8 cellular contexts compared by ENCODE assay signal in the genomic region with DNA sequence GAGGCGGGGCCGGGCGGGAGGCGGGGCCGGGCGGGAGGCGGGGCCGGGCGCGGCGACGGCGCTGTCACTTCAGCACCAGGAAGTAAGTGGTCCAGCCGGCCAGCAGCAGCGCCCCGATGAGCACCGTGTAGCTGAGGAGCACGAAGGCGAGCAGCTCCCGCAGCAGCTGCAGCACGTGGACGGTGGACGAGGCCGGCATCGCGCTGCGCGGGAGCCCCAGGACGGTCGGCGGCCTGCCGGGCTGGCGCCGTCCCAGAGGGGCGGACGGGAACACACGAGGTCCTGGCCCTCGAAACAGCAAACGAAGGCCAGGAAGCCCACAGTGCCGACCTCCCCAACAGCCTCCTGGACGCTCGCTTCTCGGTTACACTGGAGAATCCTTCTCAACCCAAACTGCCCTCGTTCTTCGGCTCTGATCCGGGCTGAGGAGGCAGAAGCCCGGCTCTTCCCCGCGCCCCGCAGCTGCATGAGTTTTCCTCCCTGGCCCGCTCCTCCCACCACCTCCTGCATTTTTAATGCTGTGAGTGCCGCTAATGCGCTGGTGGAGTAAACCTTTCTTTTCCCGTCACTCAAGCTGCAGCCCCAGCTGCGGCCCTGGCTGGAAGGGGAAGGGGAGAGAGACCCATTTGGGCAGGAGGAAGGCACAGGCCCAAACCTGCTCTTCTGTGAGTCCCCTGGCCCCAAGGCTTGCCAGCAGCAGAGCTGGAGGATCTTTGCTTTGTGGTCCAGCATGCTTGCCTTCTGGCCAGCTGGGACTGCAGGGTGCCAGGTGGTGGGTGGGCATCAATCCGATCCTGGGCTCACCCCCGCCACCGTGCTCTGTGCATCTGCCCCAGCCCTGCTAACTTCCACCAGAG. TPM values are rescaled to one million over a fixed set of nuclear protein-coding genes. Genes with fewer than 3 reads are reported as not detected.
DNase-seq lines count a peak whose midpoint lies in the region; ATAC-seq, FAIRE-seq and TF ChIP-seq lines count a peak whose summit lies in the region.

No MANE protein-coding gene starts in this region.

- H3K4me2 ChIP-seq in HepG2 (ENCODE audit: low read depth, low read length), result peak overlapping the region; percentile 70

- peak overlapping the region; percentile 43 for H3K27ac Mint-ChIP-seq in activated CD8-positive, alpha-beta T cell treated with anti-CD3 and anti-CD28 coated beads for 36 hours

- peaks cover 35% of the 10 kb centered on the region for H3K4me1 Mint-ChIP-seq in activated CD8-positive, alpha-beta T cell treated with anti-CD3 and anti-CD28 coated beads for 36 hours (ENCODE audit: low read depth)

- H2AFZ ChIP-seq in HepG2 (ENCODE audit: low read length), result no peak overlapping the region

- peak overlapping the region; percentile 87 for H3K4me3 Mint-ChIP-seq in activated CD8-positive, alpha-beta T cell treated with anti-CD3 and anti-CD28 coated beads for 36 hours

- CTCF ChIA-PET in activated CD8-positive, alpha-beta T cell treated with anti-CD3 and anti-CD28 coated beads for 36 hours (lab: Charles Lee), result interaction anchor here (1.0 to 4.4 kb wide), 6 partner anchors 12 to 172 kb away, joined by 3 to 21 read pairs (median 6); no protein-coding TSS in a partner anchor
- CTCF ChIA-PET in HepG2 (lab: Yijun Ruan, JAX; ENCODE audit: low intra/inter-chr PET ratio, low total read pairs), result no interaction called here

- H3K79me2 ChIP-seq in HepG2 (ENCODE audit: insufficient read depth, low read length), result peaks cover 27% of the 10 kb centered on the region

- BruUV-seq in HepG2 (replicated peaks; lab: Mats Ljungman, UMichigan), result no TSS peak

- H3K4me3 ChIP-seq in right atrium auricular region (peak overlapping the region; percentile 25 to 52), HepG2 (replicated peaks in 1 of 3; ENCODE audit: insufficient read depth in 1 of 3, low read depth in 2 of 3, low read length in 3 of 3) (peak overlapping the region in 2 of 3 experiments; percentile 40 to 64; a peak in 4 of 6 replicates), urinary bladder (ENCODE audit: low read depth, low read length) (peak overlapping the region; percentile 11)

- H3K27me3 ChIP-seq in right atrium auricular region (no peaks in the 10 kb centered on the region), HepG2 (ENCODE audit: control insufficient read depth in 1 of 2, insufficient read depth in 2 of 2, low read length in 2 of 2) (no peaks in the 10 kb centered on the region; a peak in 1 of 5 replicates)

- peaks cover 15% of the 10 kb centered on the region; the same call in 1 of the 2 replicates for H4K20me1 ChIP-seq in HepG2 (ENCODE audit: insufficient read depth, low read length)

- H3K36me3 ChIP-seq in right atrium auricular region (peaks cover 21% of the 10 kb centered on the region), HepG2 (replicated peaks in 1 of 2; ENCODE audit: control insufficient read depth in 1 of 2, insufficient read depth in 2 of 2, low read length in 2 of 2) (peaks cover 3 to 29% of the 10 kb centered on the region in 2 experiments; a peak in 4 of 5 replicates), urinary bladder (ENCODE audit: insufficient read depth) (no peaks in the 10 kb centered on the region)

- peak; percentile 54 for TF ChIP-seq RAD21 in HepG2 (CRISPR knock-in tag; IDR thresholded peaks at IDR 0.05)

- no peak for ATAC-seq in left ventricle myocardium superior
- ATAC-seq in activated CD8-positive, alpha-beta T cell treated with anti-CD3 and anti-CD28 coated beads for 36 hours, result no peak
- peak; percentile 79 for ATAC-seq in HepG2
- no peak for ATAC-seq in GM18520 (IDR thresholded peaks at IDR 0.05; ENCODE audit: unreplicated experiment)

- TF ChIP-seq POLR2A in HepG2 (IDR thresholded peaks at IDR 0.05; ENCODE audit: insufficient read depth in 1 of 2, low read depth in 2 of 2, low read length in 2 of 2), result no peak

- H3K27ac ChIP-seq in right atrium auricular region (peak overlapping the region; percentile 17 to 26), HepG2 (ENCODE audit: extremely low read length, insufficient read depth, low read length) (peak overlapping the region; percentile 4), urinary bladder (ENCODE audit: low read depth) (no peak overlapping the region)

- POLR2A ChIA-PET in activated CD8-positive, alpha-beta T cell treated with anti-CD3 and anti-CD28 coated beads for 36 hours (lab: Charles Lee), result interaction anchor here (0.7 to 3.5 kb wide), 7 partner anchors 10 to 301 kb away, joined by 3 to 17 read pairs (median 4); partner anchors contain the start of genes KNTC1 and RSRC2
- POLR2A ChIA-PET in HepG2 (lab: Yijun Ruan, JAX), result interaction anchor here (0.6 to 1.5 kb wide), 15 partner anchors 14 to 874 kb away, joined by 3 to 8 read pairs (median 4); partner anchors contain the start of genes B3GNT4, KNTC1, RSRC2 and VPS33A

- no peaks in the 10 kb centered on the region for H3K9me3 ChIP-seq in right atrium auricular region
- H3K9me3 ChIP-seq in HepG2 (ENCODE audit: low read length), result no peaks in the 10 kb centered on the region

- intact Hi-C loops in left ventricle myocardium superior (cut with micrococcal nuclease), result no loop called here
- intact Hi-C loops in activated CD8-positive, alpha-beta T cell treated with anti-CD3 and anti-CD28 coated beads for 36 hours (cut with micrococcal nuclease), result no loop called here
- intact Hi-C loops in HepG2 (cut with micrococcal nuclease; ENCODE audit: unreplicated experiment), result no loop called here

- no peaks in the 10 kb centered on the region for H3K27me3 Mint-ChIP-seq in activated CD8-positive, alpha-beta T cell treated with anti-CD3 and anti-CD28 coated beads for 36 hours

- peaks cover 23% of the 10 kb centered on the region for H3K36me3 Mint-ChIP-seq in activated CD8-positive, alpha-beta T cell treated with anti-CD3 and anti-CD28 coated beads for 36 hours (ENCODE audit: low read depth)

- DNase-seq in right atrium auricular region (ENCODE audit: low spot score), result no peak
- no peak for DNase-seq in left ventricle myocardium superior
- no peak for DNase-seq in activated CD8-positive, alpha-beta T cell treated with anti-CD3 and anti-CD28 coated beads for 36 hours
- no peak for DNase-seq in HepG2 (ENCODE audit: low spot score)
- DNase-seq in 8988T, result no peak
- no peak for DNase-seq in NOMO-1 treated with dmso at 0.1 percent for 144 hours (lab: John Stamatoyannopoulos, UW; ENCODE audit: unreplicated experiment)

- TF ChIP-seq EP300 in HepG2 (IDR thresholded peaks at IDR 0.05; ENCODE audit: low read depth in 2 of 2, low read length in 2 of 2) (no peak), HepG2 (CRISPR knock-in tag; IDR thresholded peaks at IDR 0.05; ENCODE audit: borderline replicate concordance) (no peak)

- TF ChIP-seq CTCF in right atrium auricular region (IDR thresholded peaks at IDR 0.05) (peak in 1 of 2 donors; percentile 6), HepG2 (CRISPR knock-in tag; IDR thresholded peaks at IDR 0.05) (no peak)
- TF ChIP-seq CTCF in activated CD8-positive, alpha-beta T cell treated with anti-CD3 and anti-CD28 coated beads for 36 hours (IDR thresholded peaks at IDR 0.05), result no peak

- no peak overlapping the region for H3K9ac ChIP-seq in HepG2 (ENCODE audit: insufficient read depth, low read depth, low read length)

- 82% methylated on average over 14 of the region's 58 CpGs for WGBS in HepG2 (ENCODE audit: low lambda C conversion rate)
- 11% methylated on average over 58 of the region's 58 CpGs for WGBS in urinary bladder

- in situ Hi-C loops in HepG2 (cut with HindIII; ENCODE audit: extremely low pct_ligation_motif_present, low pct_unique_long_range_greater_than_20kb), result no loop called here

- H3K4me1 ChIP-seq in right atrium auricular region (peaks cover 0 to 34% of the 10 kb centered on the region in 2 donors), HepG2 (ENCODE audit: insufficient read depth, low read length) (peaks cover 25% of the 10 kb centered on the region), urinary bladder (ENCODE audit: insufficient read depth) (no peaks in the 10 kb centered on the region)

- no peak for FAIRE-seq in HepG2 (lab: Jason Lieb, UNC)

- no peaks in the 10 kb centered on the region for H3K9me3 Mint-ChIP-seq in activated CD8-positive, alpha-beta T cell treated with anti-CD3 and anti-CD28 coated beads for 36 hours

RNA-seq across cellular contexts. Expression of gene DIABLO, which starts 0.7 kb away (rescaled TPM):
- total RNA-seq in right atrium auricular region, result 10 to 100 TPM; 36.9 to 55.0 TPM
- 30.4 TPM for total RNA-seq in left ventricle myocardium superior
- 10 to 100 TPM; 50.5 to 55.2 TPM for total RNA-seq in activated CD8-positive, alpha-beta T cell treated with anti-CD3 and anti-CD28 coated beads for 36 hours
- total RNA-seq in HepG2 (2016; rRNA removed; fragmentation: Illumina TruSeq; extraction: Trizol), result 70.9 and 82.4 TPM in 2 replicates
- total RNA-seq in HepG2 (2016; cell fraction: cytosol; rRNA removed; fragmentation: Illumina TruSeq; extraction: Trizol; ENCODE audit: low read depth), result 20.0 and 22.9 TPM in 2 replicates
- 69.5 and 88.5 TPM in 2 replicates for total RNA-seq in HepG2 (2016; cell fraction: insoluble cytoplasmic fraction; rRNA removed; fragmentation: Illumina TruSeq; extraction: Trizol)
- 38.1 and 41.9 TPM in 2 replicates for total RNA-seq in HepG2 (2016; cell fraction: membrane; rRNA removed; fragmentation: Illumina TruSeq; extraction: Trizol)
- 32.8 and 33.7 TPM in 2 replicates for total RNA-seq in HepG2 (2016; cell fraction: nucleus; rRNA removed; fragmentation: Illumina TruSeq; extraction: Trizol)
- 19.4 and 20.7 TPM in 2 replicates for polyA plus RNA-seq in HepG2 (2011; rRNA removed)
- 28.6 and 29.8 TPM in 2 replicates for polyA plus RNA-seq in HepG2 (2011; cell fraction: cytosol; rRNA removed)
- polyA plus RNA-seq in HepG2 (2011; cell fraction: nucleus; rRNA removed), result 20.6 and 25.2 TPM in 2 replicates
- 30.0 and 42.8 TPM in 2 replicates for polyA plus RNA-seq in HepG2 (2012)
- polyA plus RNA-seq in HepG2 (2016; cell fraction: cytosol; fragmentation: Illumina TruSeq; extraction: Trizol; ENCODE audit: low read depth), result 14.9 and 15.9 TPM in 2 replicates
- polyA plus RNA-seq in HepG2 (2016; cell fraction: insoluble cytoplasmic fraction; fragmentation: Illumina TruSeq; extraction: Trizol; ENCODE audit: low read depth), result 79.4 and 80.8 TPM in 2 replicates
- polyA plus RNA-seq in HepG2 (2016; cell fraction: membrane; fragmentation: Illumina TruSeq; extraction: Trizol; ENCODE audit: low read depth), result 26.6 and 28.0 TPM in 2 replicates
- polyA plus RNA-seq in HepG2 (2016; cell fraction: nucleus; fragmentation: Illumina TruSeq; extraction: Trizol; ENCODE audit: insufficient read depth, low read depth), result 44.1 and 48.9 TPM in 2 replicates
- polyA minus RNA-seq in HepG2 (2011; rRNA and poly(A)+ RNA removed; ENCODE audit: low replicate concordance), result 24.3 and 31.1 TPM in 2 replicates
- 17.2 and 17.3 TPM in 2 replicates for polyA minus RNA-seq in HepG2 (2011; cell fraction: cytosol; rRNA and poly(A)+ RNA removed)
- 32.8 and 37.0 TPM in 2 replicates for polyA minus RNA-seq in HepG2 (2011; cell fraction: nucleus; rRNA and poly(A)+ RNA removed)
- 46.2 TPM for total RNA-seq in urinary bladder
- 52.0 TPM for polyA plus RNA-seq in urinary bladder

RNA-seq across cellular contexts. Expression of gene B3GNT4, which starts 23.1 kb away (rescaled TPM):
- total RNA-seq in right atrium auricular region, result not detected
- not detected for total RNA-seq in left ventricle myocardium superior
- total RNA-seq in activated CD8-positive, alpha-beta T cell treated with anti-CD3 and anti-CD28 coated beads for 36 hours, result 1 to 10 TPM; 3.6 to 5.1 TPM
- total RNA-seq in HepG2 (2016; rRNA removed; fragmentation: Illumina TruSeq; extraction: Trizol), result 0.04 TPM in 1 of 2 replicates, not detected in the other
- total RNA-seq in HepG2 (2016; cell fraction: cytosol; rRNA removed; fragmentation: Illumina TruSeq; extraction: Trizol; ENCODE audit: low read depth), result not detected in 2 replicates
- total RNA-seq in HepG2 (2016; cell fraction: insoluble cytoplasmic fraction; rRNA removed; fragmentation: Illumina TruSeq; extraction: Trizol), result not detected in 2 replicates
- not detected in 2 replicates for total RNA-seq in HepG2 (2016; cell fraction: membrane; rRNA removed; fragmentation: Illumina TruSeq; extraction: Trizol)
- not detected in 2 replicates for total RNA-seq in HepG2 (2016; cell fraction: nucleus; rRNA removed; fragmentation: Illumina TruSeq; extraction: Trizol)
- 0.21 and 0.57 TPM in 2 replicates for polyA plus RNA-seq in HepG2 (2011; rRNA removed)
- 0.10 and 0.27 TPM in 2 replicates for polyA plus RNA-seq in HepG2 (2011; cell fraction: cytosol; rRNA removed)
- 0.32 and 0.38 TPM in 2 replicates for polyA plus RNA-seq in HepG2 (2011; cell fraction: nucleus; rRNA removed)
- polyA plus RNA-seq in HepG2 (2012), result 0.23 and 0.41 TPM in 2 replicates
- polyA plus RNA-seq in HepG2 (2016; cell fraction: cytosol; fragmentation: Illumina TruSeq; extraction: Trizol; ENCODE audit: low read depth), result not detected in 2 replicates
- not detected in 2 replicates for polyA plus RNA-seq in HepG2 (2016; cell fraction: insoluble cytoplasmic fraction; fragmentation: Illumina TruSeq; extraction: Trizol; ENCODE audit: low read depth)
- not detected in 2 replicates for polyA plus RNA-seq in HepG2 (2016; cell fraction: membrane; fragmentation: Illumina TruSeq; extraction: Trizol; ENCODE audit: low read depth)
- polyA plus RNA-seq in HepG2 (2016; cell fraction: nucleus; fragmentation: Illumina TruSeq; extraction: Trizol; ENCODE audit: insufficient read depth, low read depth), result not detected in 2 replicates
- 0.14 and 1.1 TPM in 2 replicates for polyA minus RNA-seq in HepG2 (2011; rRNA and poly(A)+ RNA removed; ENCODE audit: low replicate concordance)
- polyA minus RNA-seq in HepG2 (2011; cell fraction: cytosol; rRNA and poly(A)+ RNA removed), result not detected in 2 replicates
- 0.52 TPM in 1 of 2 replicates, not detected in the other for polyA minus RNA-seq in HepG2 (2011; cell fraction: nucleus; rRNA and poly(A)+ RNA removed)
- 0.16 TPM for total RNA-seq in urinary bladder
- polyA plus RNA-seq in urinary bladder, result 0.57 TPM

RNA-seq across cellular contexts. Expression of gene VPS33A, which starts 39.7 kb away (rescaled TPM):
- 1 to 10 TPM; 7.6 to 8.4 TPM for total RNA-seq in right atrium auricular region
- 10.9 TPM for total RNA-seq in left ventricle myocardium superior
- 10 to 100 TPM; 19.7 to 21.4 TPM for total RNA-seq in activated CD8-positive, alpha-beta T cell treated with anti-CD3 and anti-CD28 coated beads for 36 hours
- 43.6 and 58.0 TPM in 2 replicates for total RNA-seq in HepG2 (2016; rRNA removed; fragmentation: Illumina TruSeq; extraction: Trizol)
- 6.4 and 6.6 TPM in 2 replicates for total RNA-seq in HepG2 (2016; cell fraction: cytosol; rRNA removed; fragmentation: Illumina TruSeq; extraction: Trizol; ENCODE audit: low read depth)
- 41.8 and 55.7 TPM in 2 replicates for total RNA-seq in HepG2 (2016; cell fraction: insoluble cytoplasmic fraction; rRNA removed; fragmentation: Illumina TruSeq; extraction: Trizol)
- 10.6 and 12.5 TPM in 2 replicates for total RNA-seq in HepG2 (2016; cell fraction: membrane; rRNA removed; fragmentation: Illumina TruSeq; extraction: Trizol)
- total RNA-seq in HepG2 (2016; cell fraction: nucleus; rRNA removed; fragmentation: Illumina TruSeq; extraction: Trizol), result 20.1 and 24.7 TPM in 2 replicates
- 11.0 and 11.2 TPM in 2 replicates for polyA plus RNA-seq in HepG2 (2011; rRNA removed)
- polyA plus RNA-seq in HepG2 (2011; cell fraction: cytosol; rRNA removed), result 8.9 and 12.7 TPM in 2 replicates
- polyA plus RNA-seq in HepG2 (2011; cell fraction: nucleus; rRNA removed), result 5.3 and 8.1 TPM in 2 replicates
- 17.4 and 19.9 TPM in 2 replicates for polyA plus RNA-seq in HepG2 (2012)
- 4.0 TPM in 2 replicates for polyA plus RNA-seq in HepG2 (2016; cell fraction: cytosol; fragmentation: Illumina TruSeq; extraction: Trizol; ENCODE audit: low read depth)
- polyA plus RNA-seq in HepG2 (2016; cell fraction: insoluble cytoplasmic fraction; fragmentation: Illumina TruSeq; extraction: Trizol; ENCODE audit: low read depth), result 50.8 and 53.6 TPM in 2 replicates
- 7.6 and 9.4 TPM in 2 replicates for polyA plus RNA-seq in HepG2 (2016; cell fraction: membrane; fragmentation: Illumina TruSeq; extraction: Trizol; ENCODE audit: low read depth)
- 20.3 and 24.6 TPM in 2 replicates for polyA plus RNA-seq in HepG2 (2016; cell fraction: nucleus; fragmentation: Illumina TruSeq; extraction: Trizol; ENCODE audit: insufficient read depth, low read depth)
- 11.1 and 14.7 TPM in 2 replicates for polyA minus RNA-seq in HepG2 (2011; rRNA and poly(A)+ RNA removed; ENCODE audit: low replicate concordance)
- 12.5 and 14.8 TPM in 2 replicates for polyA minus RNA-seq in HepG2 (2011; cell fraction: cytosol; rRNA and poly(A)+ RNA removed)
- 10.7 and 11.2 TPM in 2 replicates for polyA minus RNA-seq in HepG2 (2011; cell fraction: nucleus; rRNA and poly(A)+ RNA removed)
- total RNA-seq in urinary bladder, result 17.0 TPM
- 12.4 TPM for polyA plus RNA-seq in urinary bladder

RNA-seq across cellular contexts. Expression of gene LRRC43, which starts 43.7 kb away (rescaled TPM):
- total RNA-seq in right atrium auricular region (1 to 10 TPM in 1 of 2 donors, under 1 TPM in 1; 0.71 to 1.8 TPM), left ventricle myocardium superior (1.4 TPM), HepG2 (2016; rRNA removed; fragmentation: Illumina TruSeq; extraction: Trizol) (not detected in 2 replicates), urinary bladder (not detected)
- not detected for total RNA-seq in activated CD8-positive, alpha-beta T cell treated with anti-CD3 and anti-CD28 coated beads for 36 hours
- not detected in 2 replicates for total RNA-seq in HepG2 (2016; cell fraction: cytosol; rRNA removed; fragmentation: Illumina TruSeq; extraction: Trizol; ENCODE audit: low read depth)
- total RNA-seq in HepG2 (2016; cell fraction: insoluble cytoplasmic fraction; rRNA removed; fragmentation: Illumina TruSeq; extraction: Trizol), result not detected in 2 replicates
- not detected in 2 replicates for total RNA-seq in HepG2 (2016; cell fraction: membrane; rRNA removed; fragmentation: Illumina TruSeq; extraction: Trizol)
- not detected in 2 replicates for total RNA-seq in HepG2 (2016; cell fraction: nucleus; rRNA removed; fragmentation: Illumina TruSeq; extraction: Trizol)
- polyA plus RNA-seq in HepG2 (2011; rRNA removed) (not detected in 2 replicates), urinary bladder (0.13 TPM)
- polyA plus RNA-seq in HepG2 (2011; cell fraction: cytosol; rRNA removed), result not detected in 2 replicates
- not detected in 2 replicates for polyA plus RNA-seq in HepG2 (2011; cell fraction: nucleus; rRNA removed)
- not detected in 2 replicates for polyA plus RNA-seq in HepG2 (2012)
- not detected in 2 replicates for polyA plus RNA-seq in HepG2 (2016; cell fraction: cytosol; fragmentation: Illumina TruSeq; extraction: Trizol; ENCODE audit: low read depth)
- polyA plus RNA-seq in HepG2 (2016; cell fraction: insoluble cytoplasmic fraction; fragmentation: Illumina TruSeq; extraction: Trizol; ENCODE audit: low read depth), result not detected in 2 replicates
- not detected in 2 replicates for polyA plus RNA-seq in HepG2 (2016; cell fraction: membrane; fragmentation: Illumina TruSeq; extraction: Trizol; ENCODE audit: low read depth)
- polyA plus RNA-seq in HepG2 (2016; cell fraction: nucleus; fragmentation: Illumina TruSeq; extraction: Trizol; ENCODE audit: insufficient read depth, low read depth), result 0.68 TPM in 1 of 2 replicates, not detected in the other
- polyA minus RNA-seq in HepG2 (2011; rRNA and poly(A)+ RNA removed; ENCODE audit: low replicate concordance), result not detected in 2 replicates
- not detected in 2 replicates for polyA minus RNA-seq in HepG2 (2011; cell fraction: cytosol; rRNA and poly(A)+ RNA removed)
- not detected in 2 replicates for polyA minus RNA-seq in HepG2 (2011; cell fraction: nucleus; rRNA and poly(A)+ RNA removed)

RNA-seq across cellular contexts. Expression of gene IL31, which starts 52.6 kb away (rescaled TPM):
- total RNA-seq in right atrium auricular region (not detected), left ventricle myocardium superior (not detected), HepG2 (2016; rRNA removed; fragmentation: Illumina TruSeq; extraction: Trizol) (not detected in 2 replicates), urinary bladder (not detected)
- not detected for total RNA-seq in activated CD8-positive, alpha-beta T cell treated with anti-CD3 and anti-CD28 coated beads for 36 hours
- total RNA-seq in HepG2 (2016; cell fraction: cytosol; rRNA removed; fragmentation: Illumina TruSeq; extraction: Trizol; ENCODE audit: low read depth), result not detected in 2 replicates
- not detected in 2 replicates for total RNA-seq in HepG2 (2016; cell fraction: insoluble cytoplasmic fraction; rRNA removed; fragmentation: Illumina TruSeq; extraction: Trizol)
- total RNA-seq in HepG2 (2016; cell fraction: membrane; rRNA removed; fragmentation: Illumina TruSeq; extraction: Trizol), result not detected in 2 replicates
- not detected in 2 replicates for total RNA-seq in HepG2 (2016; cell fraction: nucleus; rRNA removed; fragmentation: Illumina TruSeq; extraction: Trizol)
- polyA plus RNA-seq in HepG2 (2011; rRNA removed) (not detected in 2 replicates), urinary bladder (not detected)
- polyA plus RNA-seq in HepG2 (2011; cell fraction: cytosol; rRNA removed), result not detected in 2 replicates
- not detected in 2 replicates for polyA plus RNA-seq in HepG2 (2011; cell fraction: nucleus; rRNA removed)
- polyA plus RNA-seq in HepG2 (2012), result not detected in 2 replicates
- not detected in 2 replicates for polyA plus RNA-seq in HepG2 (2016; cell fraction: cytosol; fragmentation: Illumina TruSeq; extraction: Trizol; ENCODE audit: low read depth)
- not detected in 2 replicates for polyA plus RNA-seq in HepG2 (2016; cell fraction: insoluble cytoplasmic fraction; fragmentation: Illumina TruSeq; extraction: Trizol; ENCODE audit: low read depth)
- not detected in 2 replicates for polyA plus RNA-seq in HepG2 (2016; cell fraction: membrane; fragmentation: Illumina TruSeq; extraction: Trizol; ENCODE audit: low read depth)
- polyA plus RNA-seq in HepG2 (2016; cell fraction: nucleus; fragmentation: Illumina TruSeq; extraction: Trizol; ENCODE audit: insufficient read depth, low read depth), result not detected in 2 replicates
- polyA minus RNA-seq in HepG2 (2011; rRNA and poly(A)+ RNA removed; ENCODE audit: low replicate concordance), result not detected in 2 replicates
- polyA minus RNA-seq in HepG2 (2011; cell fraction: cytosol; rRNA and poly(A)+ RNA removed), result not detected in 2 replicates
- not detected in 2 replicates for polyA minus RNA-seq in HepG2 (2011; cell fraction: nucleus; rRNA and poly(A)+ RNA removed)
